Comparison of ENCODE assay signal across 3 cellular contexts in genomic region chr16:25035494-25036405, GRCh38.
A peak's percentile ranks its signal among the peaks of the same experiment; 100 is the strongest.
TF ChIP-seq lines count a peak whose summit lies in the region.

No MANE protein-coding gene starts in this region.

TF ChIP-seq in SK-N-SH, 30 proteins besides CTCF, POLR2A, EP300 and RAD21:
- TF ChIP-seq RCOR1 (IDR thresholded peaks at IDR 0.05; ENCODE audit: low read length) (no peak), RFX5 (IDR thresholded peaks at IDR 0.05; ENCODE audit: low read length) (no peak), TEAD4 (IDR thresholded peaks at IDR 0.05; ENCODE audit: borderline replicate concordance, insufficient read depth) (no peak), USF1 (IDR thresholded peaks at IDR 0.05; ENCODE audit: borderline replicate concordance, low read depth) (no peak), FOSL2 (IDR thresholded peaks at IDR 0.05; ENCODE audit: borderline replicate concordance, low read depth) (no peak), SIN3A (IDR thresholded peaks at IDR 0.05; ENCODE audit: borderline replicate concordance, low read depth, low read length) (no peak), FOXJ3 (CRISPR knock-in tag; IDR thresholded peaks at IDR 0.05) (no peak), CHD2 (IDR thresholded peaks at IDR 0.05; ENCODE audit: low read length, partially characterized antibody) (no peak)
- TF ChIP-seq, protein P1, sequence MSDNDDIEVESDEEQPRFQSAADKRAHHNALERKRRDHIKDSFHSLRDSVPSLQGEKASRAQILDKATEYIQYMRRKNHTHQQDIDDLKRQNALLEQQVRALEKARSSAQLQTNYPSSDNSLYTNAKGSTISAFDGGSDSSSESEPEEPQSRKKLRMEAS (IDR thresholded peaks at IDR 0.05; ENCODE audit: low read depth) = no peak
- TF ChIP-seq, protein P2, sequence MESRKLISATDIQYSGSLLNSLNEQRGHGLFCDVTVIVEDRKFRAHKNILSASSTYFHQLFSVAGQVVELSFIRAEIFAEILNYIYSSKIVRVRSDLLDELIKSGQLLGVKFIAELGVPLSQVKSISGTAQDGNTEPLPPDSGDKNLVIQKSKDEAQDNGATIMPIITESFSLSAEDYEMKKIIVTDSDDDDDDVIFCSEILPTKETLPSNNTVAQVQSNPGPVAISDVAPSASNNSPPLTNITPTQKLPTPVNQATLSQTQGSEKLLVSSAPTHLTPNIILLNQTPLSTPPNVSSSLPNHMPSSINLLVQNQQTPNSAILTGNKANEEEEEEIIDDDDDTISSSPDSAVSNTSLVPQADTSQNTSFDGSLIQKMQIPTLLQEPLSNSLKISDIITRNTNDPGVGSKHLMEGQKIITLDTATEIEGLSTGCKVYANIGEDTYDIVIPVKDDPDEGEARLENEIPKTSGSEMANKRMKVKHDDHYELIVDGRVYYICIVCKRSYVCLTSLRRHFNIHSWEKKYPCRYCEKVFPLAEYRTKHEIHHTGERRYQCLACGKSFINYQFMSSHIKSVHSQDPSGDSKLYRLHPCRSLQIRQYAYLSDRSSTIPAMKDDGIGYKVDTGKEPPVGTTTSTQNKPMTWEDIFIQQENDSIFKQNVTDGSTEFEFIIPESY (IDR thresholded peaks at IDR 0.05; ENCODE audit: borderline replicate concordance, low read depth) = no peak

TF ChIP-seq in SK-N-SH treated with all-trans-retinoic acid at 6 μM for 48 hours, 23 proteins besides CTCF, POLR2A, EP300 and RAD21:
- TF ChIP-seq ARNTL (CRISPR knock-in tag; IDR thresholded peaks at IDR 0.05; ENCODE audit: borderline replicate concordance, low read depth) = no peak
- no peak for TF ChIP-seq BACH2 (CRISPR knock-in tag; IDR thresholded peaks at IDR 0.05; ENCODE audit: borderline replicate concordance)
- TF ChIP-seq, protein P3, sequence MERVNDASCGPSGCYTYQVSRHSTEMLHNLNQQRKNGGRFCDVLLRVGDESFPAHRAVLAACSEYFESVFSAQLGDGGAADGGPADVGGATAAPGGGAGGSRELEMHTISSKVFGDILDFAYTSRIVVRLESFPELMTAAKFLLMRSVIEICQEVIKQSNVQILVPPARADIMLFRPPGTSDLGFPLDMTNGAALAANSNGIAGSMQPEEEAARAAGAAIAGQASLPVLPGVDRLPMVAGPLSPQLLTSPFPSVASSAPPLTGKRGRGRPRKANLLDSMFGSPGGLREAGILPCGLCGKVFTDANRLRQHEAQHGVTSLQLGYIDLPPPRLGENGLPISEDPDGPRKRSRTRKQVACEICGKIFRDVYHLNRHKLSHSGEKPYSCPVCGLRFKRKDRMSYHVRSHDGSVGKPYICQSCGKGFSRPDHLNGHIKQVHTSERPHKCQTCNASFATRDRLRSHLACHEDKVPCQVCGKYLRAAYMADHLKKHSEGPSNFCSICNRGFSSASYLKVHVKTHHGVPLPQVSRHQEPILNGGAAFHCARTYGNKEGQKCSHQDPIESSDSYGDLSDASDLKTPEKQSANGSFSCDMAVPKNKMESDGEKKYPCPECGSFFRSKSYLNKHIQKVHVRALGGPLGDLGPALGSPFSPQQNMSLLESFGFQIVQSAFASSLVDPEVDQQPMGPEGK (CRISPR knock-in tag; IDR thresholded peaks at IDR 0.05; ENCODE audit: borderline replicate concordance) = no peak
- TF ChIP-seq ZFP30 (CRISPR knock-in tag; IDR thresholded peaks at IDR 0.05) = no peak
- no peak for TF ChIP-seq ZFP3 (CRISPR knock-in tag; IDR thresholded peaks at IDR 0.05)

TF ChIP-seq in K562, 482 proteins besides CTCF, POLR2A, EP300 and RAD21:
- peak; percentile 74 for TF ChIP-seq MAFG (tag; conservative IDR thresholded peaks at IDR 0.05)
- 0 out of 2 replicates have a peak, but pooled peaks have one; percentile 31 for TF ChIP-seq MAFF (IDR thresholded peaks at IDR 0.05; ENCODE audit: low read length)
- TF ChIP-seq CBX5 (IDR thresholded peaks at IDR 0.05; ENCODE audit: borderline replicate concordance, low read depth) = no peak
- TF ChIP-seq GTF2E2 (tag; IDR thresholded peaks at IDR 0.05) = no peak
- no peak for TF ChIP-seq RFX1 (IDR thresholded peaks at IDR 0.05)
- TF ChIP-seq KDM1A (IDR thresholded peaks at IDR 0.05) = 0 out of 4 replicates have a peak, but pooled peaks of 1 of the 2 experiments have one; percentile 39
- TF ChIP-seq CSDE1 (IDR thresholded peaks at IDR 0.05) = no peak
- TF ChIP-seq ADNP (tag; IDR thresholded peaks at IDR 0.05) = peak; percentile 57
- TF ChIP-seq MEIS2 (IDR thresholded peaks at IDR 0.05; ENCODE audit: partially characterized antibody) = peak; percentile 77
- peak; percentile 54 for TF ChIP-seq C11orf30 (IDR thresholded peaks at IDR 0.05; ENCODE audit: low read depth)
- no peak for TF ChIP-seq SAP30 (IDR thresholded peaks at IDR 0.05; ENCODE audit: borderline replicate concordance, insufficient read depth, low read depth, low read length, poor library complexity, severe bottlenecking)
- TF ChIP-seq CTBP1 (IDR thresholded peaks at IDR 0.05; ENCODE audit: borderline replicate concordance) = 0 out of 2 replicates have a peak, but pooled peaks have one; percentile 21
- TF ChIP-seq ZNF316 (IDR thresholded peaks at IDR 0.05) = peak; percentile 67
- peak; percentile 87 for TF ChIP-seq RBM25 (IDR thresholded peaks at IDR 0.05; ENCODE audit: low read depth, low read length, severe bottlenecking)
- no peak for TF ChIP-seq PBX2 (CRISPR knock-in tag; IDR thresholded peaks at IDR 0.05; ENCODE audit: low read depth)
- TF ChIP-seq PBX2 (tag; conservative IDR thresholded peaks at IDR 0.05; ENCODE audit: low read depth) = peak; percentile 60
- TF ChIP-seq MAZ (CRISPR knock-in tag; conservative IDR thresholded peaks at IDR 0.05 in 1 of 2, IDR thresholded peaks at IDR 0.05 in 1 of 2) = 0 out of 4 replicates have a peak, but pooled peaks of 1 of the 2 experiments have one; percentile 18
- no peak for TF ChIP-seq XRCC4 (IDR thresholded peaks at IDR 0.05; ENCODE audit: extremely low read depth, insufficient read depth, insufficient read length)
- peak; percentile 36; the same call in 1 of the 2 replicates for TF ChIP-seq BCOR (IDR thresholded peaks at IDR 0.05)
- no peak for TF ChIP-seq HDAC3 (IDR thresholded peaks at IDR 0.05; ENCODE audit: borderline replicate concordance, partially characterized antibody)
- TF ChIP-seq NFE2 (IDR thresholded peaks at IDR 0.05; ENCODE audit: low read depth) = peak; percentile 55
